ENCODE assay signal across 1 cellular context in genomic region chr11:9090488-9091043, GRCh38.
TF ChIP-seq lines count a peak whose summit lies in the region.

No MANE protein-coding gene starts in this region.

TF ChIP-seq in endothelial cell of umbilical vein, 7 proteins besides CTCF, POLR2A, EP300 and RAD21 (continued from another document):
- no peak for TF ChIP-seq GATA2 (IDR thresholded peaks at IDR 0.05; ENCODE audit: insufficient read depth, insufficient read length, low read depth, low read length)
